ENCODE assay signal across 9 cellular contexts in the genomic region with DNA sequence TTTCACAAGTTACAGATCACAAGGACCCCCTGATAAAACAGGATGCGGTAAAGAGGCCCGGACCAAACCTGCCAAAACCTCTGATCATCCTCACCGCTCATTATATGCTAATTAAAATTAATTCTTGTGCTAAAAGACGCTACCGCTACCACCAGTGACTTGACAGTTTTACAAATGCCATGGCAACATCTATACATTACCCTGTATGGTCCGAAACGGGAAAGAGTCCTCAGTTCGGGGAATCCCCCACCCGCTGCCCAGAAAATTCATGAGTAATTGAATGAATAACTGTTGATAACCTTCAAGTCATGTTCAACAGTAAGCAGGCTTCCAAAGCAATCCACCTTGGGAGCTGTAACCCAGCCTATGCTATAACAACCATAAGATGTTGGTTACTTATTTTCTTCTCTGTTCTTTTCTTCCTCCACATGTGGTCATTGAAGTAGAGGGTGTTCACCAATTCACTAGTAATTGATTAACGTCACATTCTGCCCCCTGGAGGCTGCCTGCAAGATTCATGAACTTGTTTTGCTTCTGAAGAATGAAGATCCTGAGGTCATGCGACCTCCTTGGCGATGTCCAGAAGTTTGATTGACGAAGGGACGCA. TPM values are rescaled to one million over a fixed set of nuclear protein-coding genes. Genes with fewer than 3 reads are reported as not detected.
DNase-seq lines count a peak whose midpoint lies in the region; ATAC-seq, FAIRE-seq and TF ChIP-seq lines count a peak whose summit lies in the region.
"Had no signal": no experiment of that assay in that cellular context is flagged by ENCODE, and none has a peak within 500 bp of the region (broad histone marks: within the 10 kb centered on the region; RNA-seq: fewer than 3 reads in every experiment).

No MANE protein-coding gene starts in this region.

- no peaks in the 10 kb centered on the region for H3K36me3 ChIP-seq in astrocyte (ENCODE audit: insufficient read depth, low read length)
- H3K36me3 ChIP-seq: BLaER1 had no signal

- peaks cover 2% of the 10 kb centered on the region for H3K9me3 Mint-ChIP-seq in astrocyte (ENCODE audit: unreplicated experiment)

- peaks cover 46% of the 10 kb centered on the region for H3K27me3 ChIP-seq in astrocyte (ENCODE audit: insufficient read depth, low read length)
- H3K27me3 ChIP-seq: BLaER1 had no signal

- peak in 2 of 3 experiments; percentile 39 to 64 for DNase-seq in NCI-H1417 (lab: John Stamatoyannopoulos, UW)
- no peak for DNase-seq in NCI-H1417 treated with DMSO at 0.1 percent for 48 hours (lab: John Stamatoyannopoulos, UW)
- DNase-seq in HT1080 (ENCODE audit: low read depth) = peak; percentile 18
- DNase-seq in T-helper 22 cell (ENCODE audit: low read depth) = peak; percentile 57
- no peak for DNase-seq in astrocyte (ENCODE audit: low read depth)
- no peak for DNase-seq in left lobe of liver (ENCODE audit: low spot score)
- DNase-seq in stimulated activated CD8-positive, alpha-beta memory T cell treated with anti-CD3 and anti-CD28 coated beads, Interleukin-2, amount 100 ng/mL, for 48 hours (ENCODE audit: low read depth in 2 of 2) = peak; percentile 59 to 63

- H3K36me3 Mint-ChIP-seq in astrocyte (ENCODE audit: low read depth, unreplicated experiment) = no peaks in the 10 kb centered on the region

- no peaks in the 10 kb centered on the region for H3K4me1 Mint-ChIP-seq in astrocyte (ENCODE audit: low read depth, unreplicated experiment)

- FAIRE-seq in astrocyte (lab: Jason Lieb, UNC) = no peak

- H3K27me3 Mint-ChIP-seq in astrocyte (ENCODE audit: low read depth, unreplicated experiment) = peaks cover 34% of the 10 kb centered on the region

- H4K20me1 ChIP-seq in astrocyte (ENCODE audit: insufficient read depth, low read length) = no peaks in the 10 kb centered on the region
- H4K20me1 ChIP-seq: BLaER1 had no signal

- H3K4me3 Mint-ChIP-seq in astrocyte (ENCODE audit: unreplicated experiment) = no peak overlapping the region

- H3K4me2 ChIP-seq in astrocyte (ENCODE audit: low read length) = no peak overlapping the region
- H3K4me2 ChIP-seq: BLaER1 had no signal

- H3K4me1 ChIP-seq in astrocyte (ENCODE audit: insufficient read depth, low read length) = no peaks in the 10 kb centered on the region

- no peak overlapping the region for H3K9ac ChIP-seq in astrocyte (ENCODE audit: low read length)
- H3K9ac ChIP-seq: BLaER1 had no signal

- H3K79me2 ChIP-seq in astrocyte (ENCODE audit: insufficient read depth, low read length) = no peaks in the 10 kb centered on the region

- H2AFZ ChIP-seq in astrocyte (ENCODE audit: low read depth, low read length) = no peak overlapping the region

- no peak overlapping the region for H3K4me3 ChIP-seq in astrocyte (ENCODE audit: insufficient read depth, low read depth, low read length)
- H3K4me3 ChIP-seq: BLaER1 had no signal

- no peak overlapping the region for H3K27ac Mint-ChIP-seq in astrocyte (ENCODE audit: unreplicated experiment)

- no peak overlapping the region for H3K27ac ChIP-seq in astrocyte (ENCODE audit: low read depth, low read length)
- H3K27ac ChIP-seq: BLaER1 had no signal

- ATAC-seq in left lobe of liver = peak; percentile 83
- no peak for ATAC-seq in GM21529 (IDR thresholded peaks at IDR 0.05; ENCODE audit: unreplicated experiment)

- H3K9me3 ChIP-seq in astrocyte (ENCODE audit: insufficient read depth, low read depth, low read length) = no peaks in the 10 kb centered on the region
- H3K9me3 ChIP-seq: BLaER1 had no signal

- peak; percentile 44 for TF ChIP-seq CTCF in astrocyte (IDR thresholded peaks at IDR 0.05; ENCODE audit: insufficient read depth, low read depth, low read length)

RNA-seq across cellular contexts. Expression of gene APOBEC3H, which starts 20.6 kb away (rescaled TPM):
- 0.24 and 0.60 TPM in 2 replicates for total RNA-seq in HT1080 (2014; rRNA removed; shearing (Covaris generic))
- 1.1 and 1.9 TPM in 2 replicates for polyA plus RNA-seq in HT1080 (2015; cell fraction: cytosol; rRNA removed)
- polyA plus RNA-seq in HT1080 (2015; cell fraction: nucleus; rRNA removed) = 1.9 and 2.3 TPM in 2 replicates
- total RNA-seq in astrocyte (0.30 and 0.48 TPM in 2 replicates), left lobe of liver (not detected)

RNA-seq across cellular contexts. Expression of gene CBX7, which starts 34.8 kb away (rescaled TPM):
- 0.79 and 0.80 TPM in 2 replicates for total RNA-seq in HT1080 (2014; rRNA removed; shearing (Covaris generic))
- polyA plus RNA-seq in HT1080 (2015; cell fraction: cytosol; rRNA removed) = 4.8 and 5.6 TPM in 2 replicates
- polyA plus RNA-seq in HT1080 (2015; cell fraction: nucleus; rRNA removed) = 7.8 and 10.8 TPM in 2 replicates
- total RNA-seq in astrocyte = 1.2 and 1.4 TPM in 2 replicates
- total RNA-seq in left lobe of liver = 15.7 TPM

RNA-seq across cellular contexts. Expression of gene APOBEC3G, which starts 40.6 kb away (rescaled TPM):
- total RNA-seq in HT1080 (2014; rRNA removed; shearing (Covaris generic)) = 8.0 and 11.3 TPM in 2 replicates
- polyA plus RNA-seq in HT1080 (2015; cell fraction: cytosol; rRNA removed) = 14.1 and 14.6 TPM in 2 replicates
- polyA plus RNA-seq in HT1080 (2015; cell fraction: nucleus; rRNA removed) = 13.4 and 14.0 TPM in 2 replicates
- total RNA-seq in astrocyte (2.4 and 2.7 TPM in 2 replicates), left lobe of liver (1.3 TPM)

Comparison
In these comparisons a context has a peak if more than half of its experiments do, and no peak if none do; other contexts are left out.
1. DNase-seq: peak in NCI-H1417 (2 of 3), HT1080 (single experiment), T-helper 22 cell (single experiment) and stimulated activated CD8-positive, alpha-beta memory T cell treated with anti-CD3 and anti-CD28 coated beads, Interleukin-2, amount 100 ng/mL, for 48 hours (2 of 2); none in NCI-H1417 treated with DMSO at 0.1 percent for 48 hours (single experiment), astrocyte (single experiment) and left lobe of liver (single experiment).